29 cellular contexts compared by ENCODE assay signal in genomic region chr11:77301510-77301909, GRCh38. TPM values are rescaled to one million over a fixed set of nuclear protein-coding genes. Genes with fewer than 3 reads are reported as not detected.
"Had no signal": no experiment of that assay in that cellular context is flagged by ENCODE, and none has a peak within 500 bp of the region (broad histone marks: within the 10 kb centered on the region; RNA-seq: fewer than 3 reads in every experiment).

TSS of gene GDPD4 (minus strand) at chr11:77301686. CDS start at chr11:77285137, 16,549 bp downstream.

- H3K4me1 ChIP-seq: gastrocnemius medialis, left lung, thyroid gland, upper lobe of right lung had no signal

- H3K4me3 Mint-ChIP-seq: activated naive CD8-positive, alpha-beta T cell treated with anti-CD3 and anti-CD28 coated beads for 36 hours; activated T-cell treated with anti-CD3 and anti-CD28 coated beads, Interleukin-2, amount 50 U/mL, for 24 hours; activated T-helper 17 cell treated with anti-CD3 and anti-CD28 coated beads, Interleukin-2, amount 50 U/mL, for 72 hours; effector memory CD8-positive, alpha-beta T cell; stimulated activated memory B cell treated with anti-CD40 and anti-IgM and Interleukin-4, amounts not matched to agents 10 μg/mL and 1 μg/mL and 100 μg/mL, for 72 hours had no signal

- H3K9me3 Mint-ChIP-seq: activated naive CD8-positive, alpha-beta T cell treated with anti-CD3 and anti-CD28 coated beads for 36 hours; activated T-cell treated with anti-CD3 and anti-CD28 coated beads, Interleukin-2, amount 50 U/mL, for 24 hours; activated T-helper 17 cell treated with anti-CD3 and anti-CD28 coated beads, Interleukin-2, amount 50 U/mL, for 72 hours; effector memory CD8-positive, alpha-beta T cell; naive B cell had no signal

- H3K36me3 Mint-ChIP-seq: activated naive CD8-positive, alpha-beta T cell treated with anti-CD3 and anti-CD28 coated beads for 36 hours; naive B cell; stimulated activated memory B cell treated with anti-CD40 and anti-IgM and Interleukin-4, amounts not matched to agents 10 μg/mL and 1 μg/mL and 100 μg/mL, for 72 hours had no signal

- H3K36me3 ChIP-seq: esophagus squamous epithelium, gastrocnemius medialis, left lung, thyroid gland, upper lobe of right lung, WERI-Rb-1 had no signal

- H3K27me3 Mint-ChIP-seq: activated T-cell treated with anti-CD3 and anti-CD28 coated beads, Interleukin-2, amount 50 U/mL, for 24 hours; activated T-helper 17 cell treated with anti-CD3 and anti-CD28 coated beads, Interleukin-2, amount 50 U/mL, for 72 hours; effector memory CD8-positive, alpha-beta T cell; naive B cell; stimulated activated memory B cell treated with anti-CD40 and anti-IgM and Interleukin-4, amounts not matched to agents 10 μg/mL and 1 μg/mL and 100 μg/mL, for 72 hours had no signal

- DNase-seq: activated CD4-positive, alpha-beta T cell treated with anti-CD3 and anti-CD28 coated beads for 1 hour; activated CD8-positive, alpha-beta memory T cell treated with anti-CD3 and anti-CD28 coated beads for 24 hours; activated CD8-positive, alpha-beta memory T cell treated with anti-CD3 and anti-CD28 coated beads, Interleukin-2, amount 50 U/mL, for 4 hours; activated naive CD8-positive, alpha-beta T cell treated with anti-CD3 and anti-CD28 coated beads for 36 hours; activated T-cell treated with anti-CD3 and anti-CD28 coated beads, Interleukin-2, amount 50 U/mL, for 24 hours; central memory CD4-positive, alpha-beta T cell; dorsolateral prefrontal cortex; effector memory CD8-positive, alpha-beta T cell; esophagus squamous epithelium; gastrocnemius medialis; hypothalamus; left lung; naive B cell; posterior cingulate gyrus; stimulated activated CD4-positive, alpha-beta T cell treated with anti-CD3 and anti-CD28 coated beads, Interleukin-15, amount 100 ng/mL, for 24 hours; T-helper 1 cell; thyroid gland; upper lobe of right lung; WERI-Rb-1 had no signal

- H3K27me3 ChIP-seq: dorsolateral prefrontal cortex, esophagus squamous epithelium, gastrocnemius medialis, left lung, thyroid gland, upper lobe of right lung had no signal

- H3K27ac ChIP-seq: dorsolateral prefrontal cortex, gastrocnemius medialis, left lung, thyroid gland, upper lobe of right lung, WERI-Rb-1 had no signal

- ATAC-seq: activated T-helper 17 cell treated with anti-CD3 and anti-CD28 coated beads, Interleukin-2, amount 50 U/mL, for 72 hours; effector memory CD8-positive, alpha-beta T cell; gastrocnemius medialis; left lung; sciatic nerve; stimulated activated memory B cell treated with anti-CD40 and anti-IgM and Interleukin-4, amounts not matched to agents 10 μg/mL and 1 μg/mL and 100 μg/mL, for 72 hours; upper lobe of right lung had no signal

- H3K4me3 ChIP-seq: dorsolateral prefrontal cortex, esophagus squamous epithelium, gastrocnemius medialis, left lung, lung, smooth muscle cell, thyroid gland, upper lobe of right lung had no signal

- H3K4me2 ChIP-seq: smooth muscle cell had no signal

- H3K27ac Mint-ChIP-seq: activated naive CD8-positive, alpha-beta T cell treated with anti-CD3 and anti-CD28 coated beads for 36 hours; activated T-cell treated with anti-CD3 and anti-CD28 coated beads, Interleukin-2, amount 50 U/mL, for 24 hours; activated T-helper 17 cell treated with anti-CD3 and anti-CD28 coated beads, Interleukin-2, amount 50 U/mL, for 72 hours; effector memory CD8-positive, alpha-beta T cell; stimulated activated memory B cell treated with anti-CD40 and anti-IgM and Interleukin-4, amounts not matched to agents 10 μg/mL and 1 μg/mL and 100 μg/mL, for 72 hours had no signal

- H3K4me1 Mint-ChIP-seq: activated naive CD8-positive, alpha-beta T cell treated with anti-CD3 and anti-CD28 coated beads for 36 hours; activated T-helper 17 cell treated with anti-CD3 and anti-CD28 coated beads, Interleukin-2, amount 50 U/mL, for 72 hours; naive B cell; stimulated activated memory B cell treated with anti-CD40 and anti-IgM and Interleukin-4, amounts not matched to agents 10 μg/mL and 1 μg/mL and 100 μg/mL, for 72 hours had no signal

- H3K9me3 ChIP-seq: esophagus squamous epithelium, gastrocnemius medialis, left lung, thyroid gland, upper lobe of right lung had no signal

RNA-seq across cellular contexts. Expression of gene GDPD4, which starts in this region (rescaled TPM):
- total RNA-seq: activated naive CD8-positive, alpha-beta T cell treated with anti-CD3 and anti-CD28 coated beads for 36 hours; activated T-helper 17 cell treated with anti-CD3 and anti-CD28 coated beads, Interleukin-2, amount 50 U/mL, for 72 hours; astrocyte; esophagus squamous epithelium; gastrocnemius medialis; left lung; lung; mesenteric fat pad; mucosa of gallbladder; omental fat pad; sciatic nerve; smooth muscle cell; upper lobe of right lung had no signal
- polyA plus RNA-seq: lung, neural cell, smooth muscle cell had no signal
